Comparison of ENCODE assay signal across 9 cellular contexts in genomic region chrX:135423173-135423864, GRCh38. TPM values are rescaled to one million over a fixed set of nuclear protein-coding genes. Genes with fewer than 3 reads are reported as not detected.
A peak's percentile ranks its signal among the peaks of the same experiment; 100 is the strongest.
DNase-seq lines count a peak whose midpoint lies in the region; ATAC-seq and TF ChIP-seq lines count a peak whose summit lies in the region.
"Not testable (repeated sequence)": the region's sequence is repeated elsewhere in the genome, so short reads cannot be mapped to it uniquely, and the experiment has no call there.
"Had no signal": no experiment of that assay in that cellular context is flagged by ENCODE, and none has a peak within 500 bp of the region (broad histone marks: within the 10 kb centered on the region; RNA-seq: fewer than 3 reads in every experiment).

No MANE protein-coding gene starts in this region.

- H3K9me3 ChIP-seq in CD4-positive, CD25-positive, alpha-beta regulatory T cell (ENCODE audit: control insufficient read depth in 2 of 2, low read length in 2 of 2); HAP-1: not testable (repeated sequence)

- H3K27ac ChIP-seq in CD4-positive, CD25-positive, alpha-beta regulatory T cell (ENCODE audit: insufficient read depth, low read length, poor library complexity, severe bottlenecking) = not testable (repeated sequence)
- peak overlapping the region in 2 of 59 donors; percentile 6 to 46 for H3K27ac ChIP-seq in dorsolateral prefrontal cortex

- not testable (repeated sequence) for H3K4me3 ChIP-seq in CD4-positive, CD25-positive, alpha-beta regulatory T cell (ENCODE audit: low read depth, low read length)
- peak overlapping the region; percentile 53 for H3K4me3 ChIP-seq in HAP-1
- peak overlapping the region in 46 of 59 donors; percentile 23 to 76 (median 60) for H3K4me3 ChIP-seq in dorsolateral prefrontal cortex
- H3K4me3 ChIP-seq in iPS-11a (ENCODE audit: low read depth, low read length) = peak overlapping the region; percentile 4

- H3K27me3 ChIP-seq in CD4-positive, CD25-positive, alpha-beta regulatory T cell (ENCODE audit: control insufficient read depth, insufficient read depth, low read length); HAP-1 (ENCODE audit: low read depth): not testable (repeated sequence)
- H3K27me3 ChIP-seq in dorsolateral prefrontal cortex = peaks cover 0 to 62% (median 3%) of the 10 kb centered on the region in 45 donors

- not testable (repeated sequence) for DNase-seq in CD4-positive, CD25-positive, alpha-beta regulatory T cell; activated CD4-positive, alpha-beta memory T cell treated with anti-CD3 and anti-CD28 coated beads, Interleukin-2, amount 10 ng/mL, durations not matched to agents 7 days and 5 days
- DNase-seq in HAP-1 (ENCODE audit: low spot score in 2 of 2) = peak in 1 of 2 experiments; percentile 40
- DNase-seq in dorsolateral prefrontal cortex = peak in 2 of 10 donors; percentile 36 to 42

- in situ Hi-C loops in HAP-1 (cut with MboI; ENCODE audit: low sequenced_read_pairs) = not testable (repeated sequence)

- H3K4me3 Mint-ChIP-seq in CD4-positive, CD25-positive, alpha-beta regulatory T cell = peak overlapping the region; percentile 24 to 79 (median 63)
- H3K4me3 Mint-ChIP-seq in activated CD4-positive, alpha-beta memory T cell treated with anti-CD3 and anti-CD28 coated beads, Interleukin-2, amount 10 ng/mL, durations not matched to agents 7 days and 5 days = peak overlapping the region; percentile 30
- peak overlapping the region; percentile 63 for H3K4me3 Mint-ChIP-seq in activated naive CD8-positive, alpha-beta T cell
- H3K4me3 Mint-ChIP-seq in nephron = peak overlapping the region; percentile 84 to 85 (median 85)
- peak overlapping the region; percentile 16 for H3K4me3 Mint-ChIP-seq in stimulated activated memory B cell treated with anti-CD40 and anti-IgM and Interleukin-4, amounts not matched to agents 10 μg/mL and 1 μg/mL and 100 μg/mL, for 72 hours

- intact Hi-C loops in dorsolateral prefrontal cortex (cut with DNase I) = loop anchor here in 1 of 2 donors (5.0 kb wide), 1 partner anchor 99 kb away; the partner anchor contains the start of gene INTS6L

- H3K9me3 Mint-ChIP-seq in CD4-positive, CD25-positive, alpha-beta regulatory T cell; activated CD4-positive, alpha-beta memory T cell treated with anti-CD3 and anti-CD28 coated beads, Interleukin-2, amount 10 ng/mL, durations not matched to agents 7 days and 5 days; activated naive CD8-positive, alpha-beta T cell (ENCODE audit: low read depth); stimulated activated memory B cell treated with anti-CD40 and anti-IgM and Interleukin-4, amounts not matched to agents 10 μg/mL and 1 μg/mL and 100 μg/mL, for 72 hours: not testable (repeated sequence)
- peaks cover 12% of the 10 kb centered on the region for H3K9me3 Mint-ChIP-seq in nephron

- peaks cover 14% of the 10 kb centered on the region for H3K27me3 Mint-ChIP-seq in CD4-positive, CD25-positive, alpha-beta regulatory T cell
- H3K27me3 Mint-ChIP-seq in activated CD4-positive, alpha-beta memory T cell treated with anti-CD3 and anti-CD28 coated beads, Interleukin-2, amount 10 ng/mL, durations not matched to agents 7 days and 5 days = peaks cover 12% of the 10 kb centered on the region
- not testable (repeated sequence) for H3K27me3 Mint-ChIP-seq in activated naive CD8-positive, alpha-beta T cell; nephron (ENCODE audit: low read depth)
- peaks cover 27% of the 10 kb centered on the region for H3K27me3 Mint-ChIP-seq in stimulated activated memory B cell treated with anti-CD40 and anti-IgM and Interleukin-4, amounts not matched to agents 10 μg/mL and 1 μg/mL and 100 μg/mL, for 72 hours

- TF ChIP-seq CTCF in dorsolateral prefrontal cortex (IDR thresholded peaks at IDR 0.05 in 54 of 56, conservative IDR thresholded peaks at IDR 0.05 in 2 of 56; ENCODE audit: low read depth in 1 of 56, partially characterized antibody in 56 of 56); nephron (IDR thresholded peaks at IDR 0.05; ENCODE audit: unreplicated experiment in 3 of 3): not testable (repeated sequence)

- POLR2A ChIA-PET in activated CD4-positive, alpha-beta memory T cell treated with anti-CD3 and anti-CD28 coated beads, Interleukin-2, amount 10 ng/mL, durations not matched to agents 7 days and 5 days (lab: Charles Lee) = not testable (repeated sequence)

- H3K4me1 Mint-ChIP-seq in CD4-positive, CD25-positive, alpha-beta regulatory T cell = peaks cover 0 to 13% (median 4%) of the 10 kb centered on the region in 4 donors
- not testable (repeated sequence) for H3K4me1 Mint-ChIP-seq in activated CD4-positive, alpha-beta memory T cell treated with anti-CD3 and anti-CD28 coated beads, Interleukin-2, amount 10 ng/mL, durations not matched to agents 7 days and 5 days; activated naive CD8-positive, alpha-beta T cell (ENCODE audit: low read depth); nephron; stimulated activated memory B cell treated with anti-CD40 and anti-IgM and Interleukin-4, amounts not matched to agents 10 μg/mL and 1 μg/mL and 100 μg/mL, for 72 hours

- not testable (repeated sequence) for ATAC-seq in CD4-positive, CD25-positive, alpha-beta regulatory T cell (ENCODE audit: low read depth in 2 of 2); stimulated activated memory B cell treated with anti-CD40 and anti-IgM and Interleukin-4, amounts not matched to agents 10 μg/mL and 1 μg/mL and 100 μg/mL, for 72 hours

- CTCF ChIA-PET in activated CD4-positive, alpha-beta memory T cell treated with anti-CD3 and anti-CD28 coated beads, Interleukin-2, amount 10 ng/mL, durations not matched to agents 7 days and 5 days (lab: Charles Lee) = not testable (repeated sequence)

- not testable (repeated sequence) for H3K36me3 ChIP-seq in CD4-positive, CD25-positive, alpha-beta regulatory T cell (ENCODE audit: control insufficient read depth, insufficient read depth, low read length); HAP-1 (replicated peaks)

- H3K27ac Mint-ChIP-seq in CD4-positive, CD25-positive, alpha-beta regulatory T cell = peak overlapping the region in 1 of 3 donors; percentile 91
- not testable (repeated sequence) for H3K27ac Mint-ChIP-seq in activated CD4-positive, alpha-beta memory T cell treated with anti-CD3 and anti-CD28 coated beads, Interleukin-2, amount 10 ng/mL, durations not matched to agents 7 days and 5 days; activated naive CD8-positive, alpha-beta T cell; stimulated activated memory B cell treated with anti-CD40 and anti-IgM and Interleukin-4, amounts not matched to agents 10 μg/mL and 1 μg/mL and 100 μg/mL, for 72 hours
- H3K27ac Mint-ChIP-seq in nephron = peak overlapping the region in 2 of 3 experiments; percentile 39 to 78

- H3K36me3 Mint-ChIP-seq in CD4-positive, CD25-positive, alpha-beta regulatory T cell; activated CD4-positive, alpha-beta memory T cell treated with anti-CD3 and anti-CD28 coated beads, Interleukin-2, amount 10 ng/mL, durations not matched to agents 7 days and 5 days (ENCODE audit: low read depth); activated naive CD8-positive, alpha-beta T cell; nephron (ENCODE audit: low read depth); stimulated activated memory B cell treated with anti-CD40 and anti-IgM and Interleukin-4, amounts not matched to agents 10 μg/mL and 1 μg/mL and 100 μg/mL, for 72 hours: not testable (repeated sequence)

- not testable (repeated sequence) for H3K4me1 ChIP-seq in CD4-positive, CD25-positive, alpha-beta regulatory T cell (ENCODE audit: control insufficient read depth, insufficient read depth, low read length, poor library complexity, severe bottlenecking)
- H3K4me1 ChIP-seq in HAP-1 = peaks cover 13% of the 10 kb centered on the region

RNA-seq across cellular contexts. Expression of gene SMIM10L2A, which starts 1.6 kb away (rescaled TPM):
- total RNA-seq in CD4-positive, CD25-positive, alpha-beta regulatory T cell = 0.42 TPM
- under 1 TPM; 0.05 to 0.39 (median 0.33) TPM for polyA plus RNA-seq in CD4-positive, CD25-positive, alpha-beta regulatory T cell
- total RNA-seq in activated CD4-positive, alpha-beta memory T cell treated with anti-CD3 and anti-CD28 coated beads, Interleukin-2, amount 10 ng/mL, durations not matched to agents 7 days and 5 days = under 1 TPM; 0.33 to 0.45 TPM
- total RNA-seq in dorsolateral prefrontal cortex = 10 to 100 TPM; 11.8 to 49.0 (median 27.9) TPM
- total RNA-seq: SJSA1 had no signal

Comparison
In these comparisons a context has a peak if more than half of its experiments do, and no peak if none do; other contexts are left out.
1. H3K4me3 Mint-ChIP-seq: peak in every context shown above with its lines; median percentile 85 in nephron; 63 in CD4-positive, CD25-positive, alpha-beta regulatory T cell; 63 in activated naive CD8-positive, alpha-beta T cell; 30 in activated CD4-positive, alpha-beta memory T cell treated with anti-CD3 and anti-CD28 coated beads, Interleukin-2, amount 10 ng/mL, durations not matched to agents 7 days and 5 days; 16 in stimulated activated memory B cell treated with anti-CD40 and anti-IgM and Interleukin-4, amounts not matched to agents 10 μg/mL and 1 μg/mL and 100 μg/mL, for 72 hours.